ENCODE assay signal across 31 cellular contexts in genomic region chr16:769201-769769, GRCh38. TPM values are rescaled to one million over a fixed set of nuclear protein-coding genes. Genes with fewer than 3 reads are reported as not detected.
"Had no signal": no experiment of that assay in that cellular context is flagged by ENCODE, and none has a peak within 500 bp of the region (broad histone marks: within the 10 kb centered on the region; RNA-seq: fewer than 3 reads in every experiment).

No MANE protein-coding gene starts in this region.

- H3K36me3 Mint-ChIP-seq: activated naive CD4-positive, alpha-beta T cell treated with anti-CD3 and anti-CD28 coated beads, Interleukin-2, amount 50 U/mL, for 24 hours; T-cell had no signal

- DNase-seq: activated CD4-positive, alpha-beta T cell treated with anti-CD3 and anti-CD28 coated beads, Interleukin-2, amount 50 U/mL, for 1 hour; activated CD4-positive, CD25-positive, alpha-beta regulatory T cell treated with anti-CD3 and anti-CD28 coated beads, Interleukin-2, amount 50 U/mL, for 72 hours; activated CD8-positive, alpha-beta T cell treated with anti-CD3 and anti-CD28 coated beads, Interleukin-2, amount 10 ng/mL, durations not matched to agents 7 days and 5 days; activated gamma-delta T cell treated with Interleukin-2 at 50 U/mL for 16 hours; anterior cingulate cortex; body of pancreas; dermis blood vessel endothelial cell; effector CD8-positive, alpha-beta T cell; foreskin melanocyte; kidney glomerular epithelial cell; left ventricle myocardium inferior; mammary epithelial cell; nephron progenitor cell; nucleus accumbens; small intestine; stimulated activated CD4-positive, alpha-beta T cell treated with anti-CD3 and anti-CD28 coated beads, Interleukin-15, amount 100 ng/mL, for 24 hours; stimulated activated CD8-positive, alpha-beta memory T cell treated with anti-CD3 and anti-CD28 coated beads, Interleukin-4, amount 100 ng/mL, for 48 hours; stimulated activated naive CD4-positive, alpha-beta T cell; T-cell; thyroid gland; upper lobe of right lung; WERI-Rb-1 had no signal

- H3K4me3 ChIP-seq: body of pancreas, cardiac muscle cell, left ventricle myocardium inferior, thyroid gland, upper lobe of right lung had no signal

- H3K27me3 ChIP-seq: body of pancreas, cardiac muscle cell, thyroid gland, upper lobe of right lung had no signal

- H3K36me3 ChIP-seq: cardiac muscle cell, left ventricle myocardium inferior, thyroid gland, upper lobe of right lung, WERI-Rb-1 had no signal

- H3K4me3 Mint-ChIP-seq: activated CD8-positive, alpha-beta T cell treated with anti-CD3 and anti-CD28 coated beads, Interleukin-2, amount 10 ng/mL, durations not matched to agents 7 days and 5 days; activated naive CD4-positive, alpha-beta T cell treated with anti-CD3 and anti-CD28 coated beads, Interleukin-2, amount 50 U/mL, for 24 hours; activated T-helper 1 cell treated with anti-CD3 and anti-CD28 coated beads, Interleukin-12 subunit alpha, Interleukin-12 subunit beta, Interleukin-2, Interleukin-4 antibody, amounts not matched to agents 30 ng/mL and 10 ng/mL and 1 ng/mL, durations not matched to agents 14 hours and 24 hours and 36 hours; nephron progenitor cell; T-cell; T-helper 2 cell treated with Interferon-gamma antibody and Interleukin-4, amounts not matched to agents 5 μg/mL and 100 μg/mL, for 36 hours had no signal

- H3K4me1 Mint-ChIP-seq: activated naive CD4-positive, alpha-beta T cell treated with anti-CD3 and anti-CD28 coated beads, Interleukin-2, amount 50 U/mL, for 24 hours; T-cell had no signal

- H3K27me3 Mint-ChIP-seq: activated naive CD4-positive, alpha-beta T cell treated with anti-CD3 and anti-CD28 coated beads, Interleukin-2, amount 50 U/mL, for 24 hours had no signal

- FAIRE-seq: small intestine had no signal

- H3K9me3 ChIP-seq: body of pancreas, left ventricle myocardium inferior, thyroid gland, upper lobe of right lung had no signal

- ATAC-seq: activated CD8-positive, alpha-beta T cell treated with anti-CD3 and anti-CD28 coated beads, Interleukin-2, amount 10 ng/mL, durations not matched to agents 7 days and 5 days; body of pancreas; T-cell; upper lobe of right lung had no signal

- H3K27ac ChIP-seq: body of pancreas, cardiac muscle cell, left ventricle myocardium inferior, thyroid gland, upper lobe of right lung, WERI-Rb-1 had no signal

- H3K4me1 ChIP-seq: body of pancreas, left ventricle myocardium inferior, thyroid gland, upper lobe of right lung had no signal

- H3K27ac Mint-ChIP-seq: activated CD8-positive, alpha-beta T cell treated with anti-CD3 and anti-CD28 coated beads, Interleukin-2, amount 10 ng/mL, durations not matched to agents 7 days and 5 days; activated naive CD4-positive, alpha-beta T cell treated with anti-CD3 and anti-CD28 coated beads, Interleukin-2, amount 50 U/mL, for 24 hours; activated T-helper 1 cell treated with anti-CD3 and anti-CD28 coated beads, Interleukin-12 subunit alpha, Interleukin-12 subunit beta, Interleukin-2, Interleukin-4 antibody, amounts not matched to agents 30 ng/mL and 10 ng/mL and 1 ng/mL, durations not matched to agents 14 hours and 24 hours and 36 hours; nephron progenitor cell; T-cell; T-helper 2 cell treated with Interferon-gamma antibody and Interleukin-4, amounts not matched to agents 5 μg/mL and 100 μg/mL, for 36 hours had no signal

- H3K9me3 Mint-ChIP-seq: activated naive CD4-positive, alpha-beta T cell treated with anti-CD3 and anti-CD28 coated beads, Interleukin-2, amount 50 U/mL, for 24 hours; activated T-helper 1 cell treated with anti-CD3 and anti-CD28 coated beads, Interleukin-12 subunit alpha, Interleukin-12 subunit beta, Interleukin-2, Interleukin-4 antibody, amounts not matched to agents 30 ng/mL and 10 ng/mL and 1 ng/mL, durations not matched to agents 14 hours and 24 hours and 36 hours; nephron progenitor cell; T-cell; T-helper 2 cell treated with Interferon-gamma antibody and Interleukin-4, amounts not matched to agents 5 μg/mL and 100 μg/mL, for 36 hours had no signal

RNA-seq across cellular contexts. Expression of gene MSLN, which starts 8.8 kb away (rescaled TPM):
- total RNA-seq: activated CD8-positive, alpha-beta T cell treated with anti-CD3 and anti-CD28 coated beads, Interleukin-2, amount 10 ng/mL, durations not matched to agents 7 days and 5 days; activated T-helper 1 cell treated with anti-CD3 and anti-CD28 coated beads, Interleukin-12 subunit alpha, Interleukin-12 subunit beta, Interleukin-2, Interleukin-4 antibody, amounts not matched to agents 30 ng/mL and 10 ng/mL and 1 ng/mL, durations not matched to agents 14 hours and 24 hours and 36 hours; dermis blood vessel endothelial cell; myocyte; thyroid gland had no signal
- polyA plus RNA-seq: cardiac muscle cell had no signal

RNA-seq across cellular contexts. Expression of gene GNG13, which starts 31.2 kb away (rescaled TPM):
- total RNA-seq: activated CD8-positive, alpha-beta T cell treated with anti-CD3 and anti-CD28 coated beads, Interleukin-2, amount 10 ng/mL, durations not matched to agents 7 days and 5 days; activated T-helper 1 cell treated with anti-CD3 and anti-CD28 coated beads, Interleukin-12 subunit alpha, Interleukin-12 subunit beta, Interleukin-2, Interleukin-4 antibody, amounts not matched to agents 30 ng/mL and 10 ng/mL and 1 ng/mL, durations not matched to agents 14 hours and 24 hours and 36 hours; body of pancreas; cardiac muscle cell; dermis blood vessel endothelial cell; left ventricle myocardium inferior; mammary epithelial cell; mononuclear cell; myocyte; sciatic nerve; subcutaneous adipose tissue; T-cell; thyroid gland; upper lobe of right lung had no signal
- polyA plus RNA-seq: esophagus, mammary epithelial cell had no signal
